In genomic region chr6:136051140-136051775, GRCh38 we compare ENCODE assay signal across 12 cellular contexts.
DNase-seq lines count a peak whose midpoint lies in the region; ATAC-seq and TF ChIP-seq lines count a peak whose summit lies in the region.
"Had no signal": no experiment of that assay in that cellular context is flagged by ENCODE, and none has a peak within 500 bp of the region (broad histone marks: within the 10 kb centered on the region; RNA-seq: fewer than 3 reads in every experiment).

No MANE protein-coding gene starts in this region.

- POLR2A ChIA-PET in A673 (lab: Charles Lee; ENCODE audit: low non-redundant PET): no interaction called here
- POLR2A ChIA-PET in IMR-90 (lab: Charles Lee; ENCODE audit: unreplicated experiment): interaction anchor here (0.5 kb wide), 1 partner anchor 19 kb away, joined by 3 read pairs; no protein-coding TSS in a partner anchor

- TF ChIP-seq CTCF in A673 (conservative IDR thresholded peaks at IDR 0.05; ENCODE audit: low read depth, low read length) (no peak), IMR-90 (conservative IDR thresholded peaks at IDR 0.05; ENCODE audit: low read depth, low read length) (no peak), cardiac fibroblast (IDR thresholded peaks at IDR 0.05; ENCODE audit: low read depth, low read length) (no peak), upper lobe of left lung (IDR thresholded peaks at IDR 0.05) (no peak)

- DNase-seq in A673 (ENCODE audit: low spot score): peak; percentile 89
- peak; percentile 92 for DNase-seq in IMR-90
- DNase-seq in cardiac fibroblast (ENCODE audit: low read depth in 2 of 2): peak; percentile 67 to 81
- DNase-seq in mesenchymal stem cell: peak; percentile 63
- DNase-seq in GOT3 (lab: John Stamatoyannopoulos, UW): no peak
- no peak for DNase-seq in upper lobe of left lung
- DNase-seq in activated T-cell treated with anti-CD3 and anti-CD28 coated beads, Interleukin-2, amount 50 U/mL, for 4 hours: no peak
- DNase-seq: midbrain, NCI-H2171, tibial artery had no signal

- no peaks in the 10 kb centered on the region for H3K36me3 Mint-ChIP-seq in activated T-cell treated with anti-CD3 and anti-CD28 coated beads, Interleukin-2, amount 50 U/mL, for 4 hours (ENCODE audit: insufficient read depth)

- no peak for TF ChIP-seq EP300 in upper lobe of left lung (IDR thresholded peaks at IDR 0.05)

- H3K9ac ChIP-seq in IMR-90 (ENCODE audit: low read depth, low read length) (peak overlapping the region; percentile 24; the same call in 1 of the 2 replicates), mesenchymal stem cell (ENCODE audit: low read length) (peak overlapping the region; percentile 47)

- H2BK15ac ChIP-seq in IMR-90 (ENCODE audit: low read depth, low read length) (peak overlapping the region; percentile 89), mesenchymal stem cell (ENCODE audit: low read depth, poor library complexity, severe bottlenecking) (no peak overlapping the region)

- H2BK5ac ChIP-seq in IMR-90 (ENCODE audit: low read depth, low read length, poor library complexity, severe bottlenecking) (peak overlapping the region; percentile 99), mesenchymal stem cell (ENCODE audit: low read depth, low read length, poor library complexity, severe bottlenecking) (no peak overlapping the region)

- H3K27me3 ChIP-seq in A673 (replicated peaks; ENCODE audit: insufficient read depth, low read depth, low read length, poor library complexity): no peaks in the 10 kb centered on the region
- H3K27me3 ChIP-seq in IMR-90 (ENCODE audit: control insufficient read depth, insufficient read depth, low read length): no peaks in the 10 kb centered on the region
- H3K27me3 ChIP-seq in mesenchymal stem cell (ENCODE audit: control insufficient read depth in 1 of 2, insufficient read depth in 1 of 2, low read length in 2 of 2): no peaks in the 10 kb centered on the region
- no peaks in the 10 kb centered on the region for H3K27me3 ChIP-seq in upper lobe of left lung
- H3K27me3 ChIP-seq: tibial artery had no signal

- H3K79me1 ChIP-seq in IMR-90 (ENCODE audit: low read depth in 1 of 2, low read length in 2 of 2) (peaks cover 31 to 74% of the 10 kb centered on the region in 2 experiments), mesenchymal stem cell (replicated peaks; ENCODE audit: low read length, poor library complexity, severe bottlenecking) (no peaks in the 10 kb centered on the region)

- H3K4me3 Mint-ChIP-seq in activated T-cell treated with anti-CD3 and anti-CD28 coated beads, Interleukin-2, amount 50 U/mL, for 4 hours: no peak overlapping the region

- peak overlapping the region; percentile 100 for H3K14ac ChIP-seq in IMR-90 (replicated peaks; ENCODE audit: low read depth, low read length)
- no peak overlapping the region for H3K14ac ChIP-seq in mesenchymal stem cell (ENCODE audit: low read length in 2 of 2)

- H3K23ac ChIP-seq in IMR-90 (ENCODE audit: low read depth, low read length) (peak overlapping the region; percentile 100), mesenchymal stem cell (ENCODE audit: low read length in 2 of 2) (no peak overlapping the region)

- H3K18ac ChIP-seq in IMR-90 (ENCODE audit: low read depth, low read length): peak overlapping the region; percentile 100
- peak overlapping the region; percentile 28 to 75 for H3K18ac ChIP-seq in mesenchymal stem cell (ENCODE audit: low read depth in 1 of 2, low read length in 2 of 2)

- no peak for TF ChIP-seq POLR2A in IMR-90 (IDR thresholded peaks at IDR 0.05; ENCODE audit: low read depth, low read length)
- TF ChIP-seq POLR2A in upper lobe of left lung (IDR thresholded peaks at IDR 0.05): no peak

- no peak overlapping the region for H2BK12ac ChIP-seq in mesenchymal stem cell (ENCODE audit: low read length in 2 of 2)

- peaks cover 13% of the 10 kb centered on the region for H3K9me1 ChIP-seq in IMR-90 (ENCODE audit: insufficient read depth, low read length)

- H2AK5ac ChIP-seq in IMR-90 (ENCODE audit: low read depth, low read length) (peak overlapping the region; percentile 76; the same call in 1 of the 2 replicates), mesenchymal stem cell (ENCODE audit: low read length, severe bottlenecking) (no peak overlapping the region)

- H3K27ac ChIP-seq in A673 (ENCODE audit: low read depth, low read length, poor library complexity, severe bottlenecking): peak overlapping the region; percentile 88
- H3K27ac ChIP-seq in IMR-90 (ENCODE audit: insufficient read depth, low read length): peak overlapping the region; percentile 100
- no peak overlapping the region for H3K27ac ChIP-seq in mesenchymal stem cell (ENCODE audit: low read length, poor library complexity, severe bottlenecking)
- peak overlapping the region in 2 of 4 donors; percentile 34 to 42 for H3K27ac ChIP-seq in upper lobe of left lung

- H4K5ac ChIP-seq in IMR-90 (ENCODE audit: low read depth, low read length): peak overlapping the region; percentile 100

- H3K4ac ChIP-seq in IMR-90 (ENCODE audit: low read depth, low read length) (peak overlapping the region; percentile 100), mesenchymal stem cell (ENCODE audit: low read depth in 1 of 2, low read length in 2 of 2) (peak overlapping the region in 1 of 2 experiments; percentile 38)

- H2BK20ac ChIP-seq in IMR-90 (ENCODE audit: low read depth, low read length): peak overlapping the region; percentile 97

- H2AFZ ChIP-seq in IMR-90 (replicated peaks; ENCODE audit: low read length, poor library complexity): peak overlapping the region; percentile 80
- no peak overlapping the region for H2AFZ ChIP-seq in mesenchymal stem cell (ENCODE audit: low read depth, low read length)

- TF ChIP-seq RAD21 in IMR-90 (IDR thresholded peaks at IDR 0.05; ENCODE audit: low read length): no peak

- H3K4me2 ChIP-seq in IMR-90 (ENCODE audit: low read depth, low read length) (peak overlapping the region; percentile 56), mesenchymal stem cell (ENCODE audit: low read length, poor library complexity, severe bottlenecking) (no peak overlapping the region)

- H3K36me3 ChIP-seq in A673 (ENCODE audit: insufficient read depth, low read length, poor library complexity, severe bottlenecking) (no peaks in the 10 kb centered on the region), IMR-90 (ENCODE audit: control insufficient read depth, insufficient read depth, low read length) (peaks cover 12% of the 10 kb centered on the region), mesenchymal stem cell (ENCODE audit: control insufficient read depth in 1 of 2, insufficient read depth in 2 of 2, low read depth in 1 of 2, low read length in 2 of 2) (peaks cover 0 to 39% of the 10 kb centered on the region in 2 experiments), upper lobe of left lung (no peaks in the 10 kb centered on the region)
- H3K36me3 ChIP-seq: tibial artery had no signal

- ATAC-seq in IMR-90 (ENCODE audit: low read depth): peak; percentile 78
- no peak for ATAC-seq in upper lobe of left lung (ENCODE audit: low FRiP score in 2 of 2)
- no peak for ATAC-seq in HG03442 (IDR thresholded peaks at IDR 0.05; ENCODE audit: unreplicated experiment)
- no peak for ATAC-seq in activated T-cell treated with anti-CD3 and anti-CD28 coated beads, Interleukin-2, amount 50 U/mL, for 4 hours
- ATAC-seq: HCT116 had no signal

- no peaks in the 10 kb centered on the region for H4K20me1 ChIP-seq in IMR-90 (ENCODE audit: insufficient read depth, low read length)

- peaks cover 13% of the 10 kb centered on the region for H3K4me1 Mint-ChIP-seq in activated T-cell treated with anti-CD3 and anti-CD28 coated beads, Interleukin-2, amount 50 U/mL, for 4 hours (ENCODE audit: low read depth)

- H4K91ac ChIP-seq in IMR-90 (ENCODE audit: insufficient read depth, low read depth, low read length) (peak overlapping the region; percentile 83), mesenchymal stem cell (ENCODE audit: low read length) (no peak overlapping the region)

- BruUV-seq in A673 (replicated peaks; lab: Mats Ljungman, UMichigan) (no TSS peak), IMR-90 (replicated peaks; lab: Mats Ljungman, UMichigan) (no TSS peak)

- dilution Hi-C loops in IMR-90 (cut with HindIII; ENCODE audit: low sequenced_read_pairs, unreplicated experiment): no loop called here

- intact Hi-C loops in A673 (cut with micrococcal nuclease; ENCODE audit: unreplicated experiment) (no loop called here), IMR-90 (cut with micrococcal nuclease) (no loop called here)

- no peak overlapping the region for H2AK9ac ChIP-seq in IMR-90 (replicated peaks; ENCODE audit: low read depth, low read length, poor library complexity)

- H2BK120ac ChIP-seq in IMR-90 (ENCODE audit: low read depth, low read length): peak overlapping the region; percentile 99
- no peak overlapping the region for H2BK120ac ChIP-seq in mesenchymal stem cell (ENCODE audit: low read depth, low read length)

- H3K9me3 ChIP-seq in A673 (ENCODE audit: low read depth, low read length, poor library complexity, severe bottlenecking): no peaks in the 10 kb centered on the region
- H3K9me3 ChIP-seq in IMR-90 (ENCODE audit: control insufficient read depth, insufficient read depth, low read length): no peaks in the 10 kb centered on the region
- no peaks in the 10 kb centered on the region for H3K9me3 ChIP-seq in mesenchymal stem cell (ENCODE audit: control insufficient read depth, low read length)
- H3K9me3 ChIP-seq in upper lobe of left lung: no peaks in the 10 kb centered on the region
- H3K9me3 ChIP-seq: tibial artery had no signal

- WGBS in IMR-90 (ENCODE audit: extremely low coverage in 2 of 2, insufficient read length in 1 of 2), 2 experiments: no CpG with 5 or more reads among the region's 12 CpGs
- 23% methylated on average over 10 of the region's 12 CpGs for WGBS in mesenchymal stem cell
- 26 to 37% methylated on average over 12 of the region's 12 CpGs for WGBS in upper lobe of left lung, 2 donors

- H3K27me3 Mint-ChIP-seq in activated T-cell treated with anti-CD3 and anti-CD28 coated beads, Interleukin-2, amount 50 U/mL, for 4 hours (ENCODE audit: low read depth): peaks cover 2% of the 10 kb centered on the region

- H3K4me1 ChIP-seq in A673 (ENCODE audit: insufficient read depth, low read length, poor library complexity, severe bottlenecking) (peaks cover 31% of the 10 kb centered on the region), IMR-90 (ENCODE audit: control insufficient read depth, insufficient read depth, low read length) (peaks cover 16% of the 10 kb centered on the region), mesenchymal stem cell (ENCODE audit: control insufficient read depth, insufficient read depth, low read depth, low read length) (no peaks in the 10 kb centered on the region), upper lobe of left lung (peaks cover 0 to 4% (median 2%) of the 10 kb centered on the region in 4 donors)

- H3K4me3 ChIP-seq in A673 (ENCODE audit: low read depth, low read length, poor library complexity, severe bottlenecking): no peak overlapping the region
- no peak overlapping the region for H3K4me3 ChIP-seq in IMR-90 (ENCODE audit: insufficient read depth, low read depth, low read length)
- no peak overlapping the region for H3K4me3 ChIP-seq in cardiac fibroblast (replicated peaks in 1 of 2; ENCODE audit: low read depth in 2 of 2, low read length in 2 of 2)
- no peak overlapping the region for H3K4me3 ChIP-seq in mesenchymal stem cell (ENCODE audit: insufficient read depth in 1 of 2, low read depth in 1 of 2, low read length in 2 of 2)
- H3K4me3 ChIP-seq in upper lobe of left lung: no peak overlapping the region
- H3K4me3 ChIP-seq: tibial artery had no signal

- no peaks in the 10 kb centered on the region for H3K9me3 Mint-ChIP-seq in activated T-cell treated with anti-CD3 and anti-CD28 coated beads, Interleukin-2, amount 50 U/mL, for 4 hours

- peak overlapping the region; percentile 58 for H3K56ac ChIP-seq in IMR-90 (ENCODE audit: extremely low read depth, insufficient read depth, low read length)

- H4K8ac ChIP-seq in IMR-90 (ENCODE audit: low read depth in 2 of 2, low read length in 2 of 2): peak overlapping the region; percentile 96 to 98
- H4K8ac ChIP-seq in mesenchymal stem cell (ENCODE audit: low read length): peak overlapping the region; percentile 90

- CTCF ChIA-PET in A673 (lab: Charles Lee) (no interaction called here), IMR-90 (lab: Yijun Ruan, JAX) (interaction anchor here (1.4 kb wide), 1 partner anchor 97 kb away, joined by 3 read pairs; no protein-coding TSS in a partner anchor)

- in situ Hi-C loops in IMR-90 (cut with MboI; ENCODE audit: low sequenced_read_pairs): no loop called here

Comparison
In these comparisons a context has a peak if more than half of its experiments do, and no peak if none do; other contexts are left out.
1. DNase-seq: peak in A673 (single experiment), IMR-90 (single experiment), cardiac fibroblast (2 of 2) and mesenchymal stem cell (single experiment); none in GOT3 (single experiment), upper lobe of left lung (0 of 2) and activated T-cell treated with anti-CD3 and anti-CD28 coated beads, Interleukin-2, amount 50 U/mL, for 4 hours (single experiment).